9 cellular contexts compared by ENCODE assay signal in genomic region chr3:14810070-14810732, GRCh38. TPM values are rescaled to one million over a fixed set of nuclear protein-coding genes. Genes with fewer than 3 reads are reported as not detected.
A peak's percentile ranks its signal among the peaks of the same experiment; 100 is the strongest.
DNase-seq lines count a peak whose midpoint lies in the region; ATAC-seq, FAIRE-seq and TF ChIP-seq lines count a peak whose summit lies in the region.
"Had no signal": no experiment of that assay in that cellular context is flagged by ENCODE, and none has a peak within 500 bp of the region (broad histone marks: within the 10 kb centered on the region; RNA-seq: fewer than 3 reads in every experiment).

No MANE protein-coding gene starts in this region.

- intact Hi-C loops in HepG2 (cut with micrococcal nuclease; ENCODE audit: unreplicated experiment) = no loop called here

- no peak overlapping the region for H3K23ac ChIP-seq in mesenchymal stem cell (ENCODE audit: low read length in 2 of 2)

- H3K36me3 ChIP-seq in HUES48 (ENCODE audit: control insufficient read depth, insufficient read depth, low read length) (no peaks in the 10 kb centered on the region), endodermal cell (ENCODE audit: control insufficient read depth, insufficient read depth, low read length) (no peaks in the 10 kb centered on the region), HepG2 (replicated peaks in 1 of 2; ENCODE audit: control insufficient read depth in 1 of 2, insufficient read depth in 2 of 2, low read length in 2 of 2) (no peaks in the 10 kb centered on the region), small intestine (ENCODE audit: control insufficient read depth in 2 of 2, insufficient read depth in 2 of 2, low read length in 2 of 2) (no peaks in the 10 kb centered on the region), mesenchymal stem cell (ENCODE audit: control insufficient read depth in 1 of 2, insufficient read depth in 2 of 2, low read depth in 1 of 2, low read length in 2 of 2) (no peaks in the 10 kb centered on the region)

- DNase-seq in endodermal cell (peak; percentile 76), HepG2 (ENCODE audit: low spot score) (no peak), small intestine (peak; percentile 31), COR-L47 (lab: John Stamatoyannopoulos, UW) (no peak), mesenchymal stem cell (no peak), activated T-cell treated with anti-CD3 and anti-CD28 coated beads for 4 hours (no peak)
- DNase-seq: activated naive CD4-positive, alpha-beta T cell treated with anti-CD3 and anti-CD28 coated beads, Interleukin-2, amount 10 ng/mL, durations not matched to agents 7 days and 5 days had no signal

- ATAC-seq in HepG2 (no peak; the same call in 2 of the 3 replicates), esophagus mucosa (no peak)

- POLR2A ChIA-PET in HepG2 (lab: Yijun Ruan, JAX) = no interaction called here

- H3K9ac ChIP-seq in HUES48 (ENCODE audit: low read depth, low read length) (no peak overlapping the region), endodermal cell (ENCODE audit: extremely low read depth, low read length, poor library complexity, severe bottlenecking) (no peak overlapping the region), HepG2 (ENCODE audit: insufficient read depth, low read depth, low read length) (no peak overlapping the region), mesenchymal stem cell (ENCODE audit: low read length) (no peak overlapping the region)

- H3K27me3 ChIP-seq in HUES48 (ENCODE audit: control insufficient read depth, insufficient read depth, low read length) (peaks cover 70% of the 10 kb centered on the region), endodermal cell (ENCODE audit: control insufficient read depth, insufficient read depth, low read length, poor library complexity, severe bottlenecking) (peaks cover 62% of the 10 kb centered on the region), HepG2 (ENCODE audit: control insufficient read depth in 1 of 2, insufficient read depth in 2 of 2, low read length in 2 of 2) (peaks cover 3 to 43% of the 10 kb centered on the region in 2 experiments; a peak in 4 of 5 replicates), small intestine (ENCODE audit: control insufficient read depth in 2 of 2, insufficient read depth in 2 of 2, low read length in 2 of 2) (no peaks in the 10 kb centered on the region), mesenchymal stem cell (ENCODE audit: control insufficient read depth in 1 of 2, insufficient read depth in 1 of 2, low read length in 2 of 2) (peaks cover 70 to 84% of the 10 kb centered on the region in 2 experiments)

- peaks cover 45% of the 10 kb centered on the region for H3K27me3 Mint-ChIP-seq in endodermal cell (ENCODE audit: insufficient read depth)

- H3K4me2 ChIP-seq in HepG2 (ENCODE audit: low read depth, low read length) (no peak overlapping the region), mesenchymal stem cell (ENCODE audit: low read length, poor library complexity, severe bottlenecking) (no peak overlapping the region)

- H3K4me3 Mint-ChIP-seq in endodermal cell = peak overlapping the region; percentile 80

- H3K4ac ChIP-seq in mesenchymal stem cell (ENCODE audit: low read depth in 1 of 2, low read length in 2 of 2) = no peak overlapping the region

- no peak overlapping the region for H2BK5ac ChIP-seq in mesenchymal stem cell (ENCODE audit: low read depth, low read length, poor library complexity, severe bottlenecking)

- TF ChIP-seq RAD21 in HepG2 (CRISPR knock-in tag; IDR thresholded peaks at IDR 0.05) = no peak

- H3K27ac ChIP-seq in HUES48 (ENCODE audit: low read depth, low read length) (no peak overlapping the region), endodermal cell (ENCODE audit: low read depth, low read length) (no peak overlapping the region), HepG2 (ENCODE audit: extremely low read length, insufficient read depth, low read length) (no peak overlapping the region), small intestine (ENCODE audit: low read depth in 1 of 2, low read length in 1 of 2) (peak overlapping the region in 1 of 2 donors; percentile 71), mesenchymal stem cell (ENCODE audit: low read length, poor library complexity, severe bottlenecking) (no peak overlapping the region)

- no peak overlapping the region for H4K8ac ChIP-seq in mesenchymal stem cell (ENCODE audit: low read length)

- H2BK120ac ChIP-seq in mesenchymal stem cell (ENCODE audit: low read depth, low read length) = no peak overlapping the region

- 4 to 5% methylated on average over 17 to 65 of the region's 75 CpGs for WGBS in endodermal cell (ENCODE audit: insufficient coverage in 1 of 2, insufficient read length in 1 of 2), 2 experiments
- 41% methylated on average over 31 of the region's 75 CpGs for WGBS in HepG2 (ENCODE audit: low lambda C conversion rate)
- 5 to 6% (median 6%) methylated on average over 30 to 73 of the region's 75 CpGs for WGBS in small intestine, 3 donors
- WGBS in mesenchymal stem cell = 2% methylated on average over 40 of the region's 75 CpGs

- no peak overlapping the region for H2AK5ac ChIP-seq in mesenchymal stem cell (ENCODE audit: low read length, severe bottlenecking)

- FAIRE-seq in HepG2 (lab: Jason Lieb, UNC) (no peak), small intestine (lab: Jason Lieb, UNC) (no peak)

- TF ChIP-seq POLR2A in HepG2 (IDR thresholded peaks at IDR 0.05; ENCODE audit: insufficient read depth in 1 of 2, low read depth in 2 of 2, low read length in 2 of 2) = no peak

- H3K27ac Mint-ChIP-seq in endodermal cell = no peak overlapping the region
- H3K27ac Mint-ChIP-seq: activated naive CD4-positive, alpha-beta T cell treated with anti-CD3 and anti-CD28 coated beads, Interleukin-2, amount 10 ng/mL, durations not matched to agents 7 days and 5 days had no signal

- H3K36me3 Mint-ChIP-seq in endodermal cell (ENCODE audit: low read depth) = no peaks in the 10 kb centered on the region
- H3K36me3 Mint-ChIP-seq: activated naive CD4-positive, alpha-beta T cell treated with anti-CD3 and anti-CD28 coated beads, Interleukin-2, amount 10 ng/mL, durations not matched to agents 7 days and 5 days had no signal

- H3K14ac ChIP-seq in mesenchymal stem cell (ENCODE audit: low read length in 2 of 2) = no peak overlapping the region

- H2AFZ ChIP-seq in HepG2 (ENCODE audit: low read length) = no peak overlapping the region
- H2AFZ ChIP-seq in mesenchymal stem cell (ENCODE audit: low read depth, low read length) = no peak overlapping the region

- H3K4me1 ChIP-seq in HUES48 (ENCODE audit: control insufficient read depth, insufficient read depth, low read length) (no peaks in the 10 kb centered on the region), endodermal cell (ENCODE audit: control insufficient read depth, insufficient read depth, low read length) (no peaks in the 10 kb centered on the region), HepG2 (ENCODE audit: insufficient read depth, low read length) (peaks cover 4% of the 10 kb centered on the region), small intestine (ENCODE audit: control insufficient read depth in 2 of 2, insufficient read depth in 1 of 2, low read depth in 1 of 2, low read length in 1 of 2) (peaks cover 4 to 5% of the 10 kb centered on the region in 2 donors), mesenchymal stem cell (ENCODE audit: control insufficient read depth, insufficient read depth, low read depth, low read length) (peaks cover 2% of the 10 kb centered on the region)

- H3K4me3 ChIP-seq in HUES48 (ENCODE audit: low read depth, low read length) (peak overlapping the region; percentile 62), endodermal cell (ENCODE audit: low read length) (peak overlapping the region; percentile 77), HepG2 (replicated peaks in 1 of 3; ENCODE audit: insufficient read depth in 1 of 3, low read depth in 2 of 3, low read length in 3 of 3) (no peak overlapping the region; a peak in 2 of 6 replicates), small intestine (ENCODE audit: low read depth in 1 of 2, low read length in 2 of 2) (peak overlapping the region in 1 of 2 donors; percentile 68), mesenchymal stem cell (ENCODE audit: insufficient read depth in 1 of 2, low read depth in 1 of 2, low read length in 2 of 2) (peak overlapping the region in 1 of 2 experiments; percentile 65)

- H3K4me1 Mint-ChIP-seq in endodermal cell = peaks cover 3% of the 10 kb centered on the region

- no peaks in the 10 kb centered on the region for H3K79me1 ChIP-seq in mesenchymal stem cell (replicated peaks; ENCODE audit: low read length, poor library complexity, severe bottlenecking)

- no peaks in the 10 kb centered on the region for H3K79me2 ChIP-seq in HepG2 (ENCODE audit: insufficient read depth, low read length)

- no peak overlapping the region for H3K18ac ChIP-seq in mesenchymal stem cell (ENCODE audit: low read depth in 1 of 2, low read length in 2 of 2)

- no peak overlapping the region for H4K91ac ChIP-seq in mesenchymal stem cell (ENCODE audit: low read length)

- H2BK15ac ChIP-seq in mesenchymal stem cell (ENCODE audit: low read depth, poor library complexity, severe bottlenecking) = no peak overlapping the region

- CTCF ChIA-PET in HepG2 (lab: Yijun Ruan, JAX; ENCODE audit: low intra/inter-chr PET ratio, low total read pairs) = no interaction called here

- H3K9me3 ChIP-seq in HUES48 (ENCODE audit: control insufficient read depth, insufficient read depth, low read length) = no peaks in the 10 kb centered on the region
- no peaks in the 10 kb centered on the region for H3K9me3 ChIP-seq in endodermal cell (ENCODE audit: control insufficient read depth, low read length)
- H3K9me3 ChIP-seq in HepG2 (ENCODE audit: low read length) = no peaks in the 10 kb centered on the region
- no peaks in the 10 kb centered on the region for H3K9me3 ChIP-seq in small intestine (ENCODE audit: control insufficient read depth, low read depth)
- H3K9me3 ChIP-seq in mesenchymal stem cell (ENCODE audit: control insufficient read depth, low read length) = no peaks in the 10 kb centered on the region

- no peaks in the 10 kb centered on the region for H4K20me1 ChIP-seq in HepG2 (ENCODE audit: insufficient read depth, low read length)

- no peak overlapping the region for H2BK12ac ChIP-seq in mesenchymal stem cell (ENCODE audit: low read length in 2 of 2)

- TF ChIP-seq EP300 in HepG2 (IDR thresholded peaks at IDR 0.05; ENCODE audit: low read depth in 2 of 2, low read length in 2 of 2) (no peak), HepG2 (CRISPR knock-in tag; IDR thresholded peaks at IDR 0.05; ENCODE audit: borderline replicate concordance) (no peak)

- no TSS peak for BruUV-seq in HepG2 (replicated peaks; lab: Mats Ljungman, UMichigan)

- TF ChIP-seq CTCF in endodermal cell (conservative IDR thresholded peaks at IDR 0.05) = no peak
- no peak for TF ChIP-seq CTCF in HepG2 (CRISPR knock-in tag; IDR thresholded peaks at IDR 0.05)

- in situ Hi-C loops in HepG2 (cut with HindIII; ENCODE audit: extremely low pct_ligation_motif_present, low pct_unique_long_range_greater_than_20kb) = no loop called here

- H3K9me3 Mint-ChIP-seq in endodermal cell = no peaks in the 10 kb centered on the region
- H3K9me3 Mint-ChIP-seq: activated naive CD4-positive, alpha-beta T cell treated with anti-CD3 and anti-CD28 coated beads, Interleukin-2, amount 10 ng/mL, durations not matched to agents 7 days and 5 days had no signal

RNA-seq across cellular contexts. Expression of gene FGD5, which starts 8.6 kb away (rescaled TPM):
- 10 to 100 TPM; 15.3 to 17.0 TPM for total RNA-seq in endodermal cell
- polyA plus RNA-seq in endodermal cell (2013, experiment 1 of 2) = 3.0 TPM
- polyA plus RNA-seq in endodermal cell (2013, experiment 2 of 2) = 2.2 TPM
- not detected in 2 replicates for total RNA-seq in HepG2 (2016; rRNA removed; fragmentation: Illumina TruSeq; extraction: Trizol)
- total RNA-seq in HepG2 (2016; cell fraction: cytosol; rRNA removed; fragmentation: Illumina TruSeq; extraction: Trizol; ENCODE audit: low read depth) = not detected in 2 replicates
- not detected in 2 replicates for total RNA-seq in HepG2 (2016; cell fraction: insoluble cytoplasmic fraction; rRNA removed; fragmentation: Illumina TruSeq; extraction: Trizol)
- not detected in 2 replicates for total RNA-seq in HepG2 (2016; cell fraction: membrane; rRNA removed; fragmentation: Illumina TruSeq; extraction: Trizol)
- total RNA-seq in HepG2 (2016; cell fraction: nucleus; rRNA removed; fragmentation: Illumina TruSeq; extraction: Trizol) = not detected in 2 replicates
- polyA plus RNA-seq in HepG2 (2011; rRNA removed) = 0.17 TPM in 1 of 2 replicates, not detected in the other
- polyA plus RNA-seq in HepG2 (2011; cell fraction: cytosol; rRNA removed) = 0.01 and 0.04 TPM in 2 replicates
- polyA plus RNA-seq in HepG2 (2011; cell fraction: nucleus; rRNA removed) = 0.09 and 0.10 TPM in 2 replicates
- polyA plus RNA-seq in HepG2 (2012) = 0.08 and 0.20 TPM in 2 replicates
- polyA plus RNA-seq in HepG2 (2016; cell fraction: cytosol; fragmentation: Illumina TruSeq; extraction: Trizol; ENCODE audit: low read depth) = not detected in 2 replicates
- polyA plus RNA-seq in HepG2 (2016; cell fraction: insoluble cytoplasmic fraction; fragmentation: Illumina TruSeq; extraction: Trizol; ENCODE audit: low read depth) = not detected in 2 replicates
- polyA plus RNA-seq in HepG2 (2016; cell fraction: membrane; fragmentation: Illumina TruSeq; extraction: Trizol; ENCODE audit: low read depth) = not detected in 2 replicates
- polyA plus RNA-seq in HepG2 (2016; cell fraction: nucleus; fragmentation: Illumina TruSeq; extraction: Trizol; ENCODE audit: insufficient read depth, low read depth) = not detected in 2 replicates
- polyA minus RNA-seq in HepG2 (2011; rRNA and poly(A)+ RNA removed; ENCODE audit: low replicate concordance) = 0.44 TPM in 1 of 2 replicates, not detected in the other
- polyA minus RNA-seq in HepG2 (2011; cell fraction: cytosol; rRNA and poly(A)+ RNA removed) = not detected in 2 replicates
- polyA minus RNA-seq in HepG2 (2011; cell fraction: nucleus; rRNA and poly(A)+ RNA removed) = 0.25 and 0.39 TPM in 2 replicates
- 10 to 100 TPM in 1 of 3 donors, 1 to 10 TPM in 2; 3.1 to 16.1 (median 5.7) TPM for polyA plus RNA-seq in small intestine
- total RNA-seq in esophagus mucosa = 2.5 TPM
- polyA plus RNA-seq in mesenchymal stem cell (2013, experiment 1 of 2) = 0.17 TPM
- 0.16 TPM for polyA plus RNA-seq in mesenchymal stem cell (2013, experiment 2 of 2)

Comparison
In these comparisons a context has a peak if more than half of its experiments do, and no peak if none do; other contexts are left out.
1. H3K4me3 ChIP-seq: peak in HUES48 (single experiment) and endodermal cell (single experiment); none in HepG2 (0 of 3).
2. DNase-seq: peak in endodermal cell (single experiment) and small intestine (single experiment); none in HepG2 (single experiment), COR-L47 (single experiment), mesenchymal stem cell (single experiment) and activated T-cell treated with anti-CD3 and anti-CD28 coated beads for 4 hours (single experiment).